ENCODE assay signal across 15 cellular contexts in genomic region chr1:145988773-145989172, GRCh38. TPM values are rescaled to one million over a fixed set of nuclear protein-coding genes. Genes with fewer than 3 reads are reported as not detected.
A peak's percentile ranks its signal among the peaks of the same experiment; 100 is the strongest.
DNase-seq lines count a peak whose midpoint lies in the region; ATAC-seq and TF ChIP-seq lines count a peak whose summit lies in the region.
"Had no signal": no experiment of that assay in that cellular context is flagged by ENCODE, and none has a peak within 500 bp of the region (broad histone marks: within the 10 kb centered on the region; RNA-seq: fewer than 3 reads in every experiment).

No MANE protein-coding gene starts in this region.

- DNase-seq in activated CD4-positive, alpha-beta memory T cell treated with anti-CD3 and anti-CD28 coated beads for 36 hours, result no peak
- DNase-seq in activated CD4-positive, alpha-beta memory T cell treated with anti-CD3 and anti-CD28 coated beads, Interleukin-2, amount 10 ng/mL, durations not matched to agents 7 days and 5 days, result no peak
- DNase-seq in T-helper 17 cell, result no peak
- no peak for DNase-seq in stimulated activated effector memory CD8-positive, alpha-beta T cell treated with anti-CD3 and anti-CD28 coated beads, Interleukin-12 subunit alpha, Interleukin-12 subunit beta, amount 100 ng/mL, for 72 hours (ENCODE audit: low spot score in 2 of 2)
- no peak for DNase-seq in NCI-H2227 (lab: John Stamatoyannopoulos, UW; ENCODE audit: unreplicated experiment)
- no peak for DNase-seq in GM20000 (ENCODE audit: low spot score)
- DNase-seq: effector CD8-positive, alpha-beta T cell; EL; glutamatergic neuron; PC-3; stimulated activated CD4-positive, alpha-beta T cell treated with anti-CD3 and anti-CD28 coated beads, Interleukin-4, amount 100 ng/mL, for 24 hours had no signal

- peaks cover 12 to 54% (median 23%) of the 10 kb centered on the region in 3 donors for H3K4me1 ChIP-seq in gastroesophageal sphincter

- 60 to 77% methylated on average over 3 to 5 of the region's 5 CpGs for WGBS in gastroesophageal sphincter (ENCODE audit: low coverage in 1 of 2), 2 donors

- H3K27ac ChIP-seq in gastroesophageal sphincter, result peak overlapping the region in 3 of 4 donors; percentile 71 to 95 (median 93)
- H3K27ac ChIP-seq: VCaP had no signal

- no peak for TF ChIP-seq POLR2A in gastroesophageal sphincter (IDR thresholded peaks at IDR 0.05)

- no peaks in the 10 kb centered on the region for H3K27me3 ChIP-seq in gastroesophageal sphincter

- intact Hi-C loops in activated CD4-positive, alpha-beta memory T cell treated with anti-CD3 and anti-CD28 coated beads for 36 hours (cut with micrococcal nuclease), result no loop called here

- CTCF ChIA-PET in activated CD4-positive, alpha-beta memory T cell treated with anti-CD3 and anti-CD28 coated beads for 36 hours (lab: Charles Lee), result interaction anchor here (1.2 to 2.5 kb wide), 6 partner anchors 9 to 142 kb away, joined by 3 to 17 read pairs (median 8); no protein-coding TSS in a partner anchor
- CTCF ChIA-PET in activated CD4-positive, alpha-beta memory T cell treated with anti-CD3 and anti-CD28 coated beads, Interleukin-2, amount 10 ng/mL, durations not matched to agents 7 days and 5 days (lab: Charles Lee), result interaction anchor here (1.1 to 13.8 kb wide), 4 partner anchors 8 to 143 kb away, joined by 3 to 177 read pairs (median 4); partner anchors contain the start of genes NUDT17, RBM8A and TXNIP

- H3K9me3 Mint-ChIP-seq in activated CD4-positive, alpha-beta memory T cell treated with anti-CD3 and anti-CD28 coated beads for 36 hours, result no peaks in the 10 kb centered on the region
- H3K9me3 Mint-ChIP-seq in activated CD4-positive, alpha-beta memory T cell treated with anti-CD3 and anti-CD28 coated beads, Interleukin-2, amount 10 ng/mL, durations not matched to agents 7 days and 5 days, result no peaks in the 10 kb centered on the region
- peaks cover 3% of the 10 kb centered on the region for H3K9me3 Mint-ChIP-seq in stimulated activated effector memory CD8-positive, alpha-beta T cell treated with anti-CD3 and anti-CD28 coated beads, Interleukin-12 subunit alpha, Interleukin-12 subunit beta, amount 100 ng/mL, for 72 hours

- no peaks in the 10 kb centered on the region for H3K9me3 ChIP-seq in T-helper 17 cell (ENCODE audit: control insufficient read depth, low read length, poor library complexity, severe bottlenecking)
- H3K9me3 ChIP-seq in gastroesophageal sphincter, result no peaks in the 10 kb centered on the region
- H3K9me3 ChIP-seq: thoracic aorta had no signal

- H3K4me1 Mint-ChIP-seq in activated CD4-positive, alpha-beta memory T cell treated with anti-CD3 and anti-CD28 coated beads for 36 hours (ENCODE audit: low read depth), result peaks cover 66% of the 10 kb centered on the region
- H3K4me1 Mint-ChIP-seq in activated CD4-positive, alpha-beta memory T cell treated with anti-CD3 and anti-CD28 coated beads, Interleukin-2, amount 10 ng/mL, durations not matched to agents 7 days and 5 days, result peaks cover 57% of the 10 kb centered on the region
- H3K4me1 Mint-ChIP-seq in T-helper 17 cell, result peaks cover 60% of the 10 kb centered on the region
- H3K4me1 Mint-ChIP-seq in stimulated activated effector memory CD8-positive, alpha-beta T cell treated with anti-CD3 and anti-CD28 coated beads, Interleukin-12 subunit alpha, Interleukin-12 subunit beta, amount 100 ng/mL, for 72 hours, result peaks cover 62% of the 10 kb centered on the region

- POLR2A ChIA-PET in activated CD4-positive, alpha-beta memory T cell treated with anti-CD3 and anti-CD28 coated beads for 36 hours (lab: Charles Lee), result interaction anchor here (0.6 to 13.2 kb wide), 2 partner anchors 9 to 18 kb away, joined by 3 to 183 read pairs; no protein-coding TSS in a partner anchor
- POLR2A ChIA-PET in activated CD4-positive, alpha-beta memory T cell treated with anti-CD3 and anti-CD28 coated beads, Interleukin-2, amount 10 ng/mL, durations not matched to agents 7 days and 5 days (lab: Charles Lee), result interaction anchor here (1.2 to 15.0 kb wide), 6 partner anchors 5 to 63 kb away, joined by 3 to 582 read pairs (median 76); partner anchors contain the start of genes ANKRD34A, POLR3GL, RBM8A and TXNIP

- H3K36me3 ChIP-seq in gastroesophageal sphincter, result peaks cover 14 to 15% of the 10 kb centered on the region in 2 donors

- TF ChIP-seq EP300 in gastroesophageal sphincter (IDR thresholded peaks at IDR 0.05), result no peak

- H3K36me3 Mint-ChIP-seq in activated CD4-positive, alpha-beta memory T cell treated with anti-CD3 and anti-CD28 coated beads for 36 hours, result peaks cover 14% of the 10 kb centered on the region
- H3K36me3 Mint-ChIP-seq in activated CD4-positive, alpha-beta memory T cell treated with anti-CD3 and anti-CD28 coated beads, Interleukin-2, amount 10 ng/mL, durations not matched to agents 7 days and 5 days (ENCODE audit: low read depth), result peaks cover 23% of the 10 kb centered on the region
- peaks cover 7% of the 10 kb centered on the region for H3K36me3 Mint-ChIP-seq in T-helper 17 cell (ENCODE audit: low read depth)
- H3K36me3 Mint-ChIP-seq in stimulated activated effector memory CD8-positive, alpha-beta T cell treated with anti-CD3 and anti-CD28 coated beads, Interleukin-12 subunit alpha, Interleukin-12 subunit beta, amount 100 ng/mL, for 72 hours, result peaks cover 28% of the 10 kb centered on the region

- peak overlapping the region; percentile 50 for H3K27ac Mint-ChIP-seq in activated CD4-positive, alpha-beta memory T cell treated with anti-CD3 and anti-CD28 coated beads for 36 hours
- no peak overlapping the region for H3K27ac Mint-ChIP-seq in activated CD4-positive, alpha-beta memory T cell treated with anti-CD3 and anti-CD28 coated beads, Interleukin-2, amount 10 ng/mL, durations not matched to agents 7 days and 5 days
- peak overlapping the region; percentile 62 for H3K27ac Mint-ChIP-seq in T-helper 17 cell
- H3K27ac Mint-ChIP-seq in stimulated activated effector memory CD8-positive, alpha-beta T cell treated with anti-CD3 and anti-CD28 coated beads, Interleukin-12 subunit alpha, Interleukin-12 subunit beta, amount 100 ng/mL, for 72 hours, result peak overlapping the region; percentile 71

- no peaks in the 10 kb centered on the region for H3K27me3 Mint-ChIP-seq in activated CD4-positive, alpha-beta memory T cell treated with anti-CD3 and anti-CD28 coated beads for 36 hours
- H3K27me3 Mint-ChIP-seq in activated CD4-positive, alpha-beta memory T cell treated with anti-CD3 and anti-CD28 coated beads, Interleukin-2, amount 10 ng/mL, durations not matched to agents 7 days and 5 days, result no peaks in the 10 kb centered on the region
- H3K27me3 Mint-ChIP-seq in T-helper 17 cell, result no peaks in the 10 kb centered on the region

- ATAC-seq in T-helper 17 cell (peak; percentile 71), gastroesophageal sphincter (no peak), esophagus mucosa (no peak)
- ATAC-seq in stimulated activated effector memory CD8-positive, alpha-beta T cell treated with anti-CD3 and anti-CD28 coated beads, Interleukin-12 subunit alpha, Interleukin-12 subunit beta, amount 100 ng/mL, for 72 hours, result no peak
- ATAC-seq: PC-3 had no signal

- H3K4me3 ChIP-seq in gastroesophageal sphincter, result no peak overlapping the region
- H3K4me3 ChIP-seq: thoracic aorta had no signal

- TF ChIP-seq CTCF in gastroesophageal sphincter (IDR thresholded peaks at IDR 0.05) (no peak), GM20000 (IDR thresholded peaks at IDR 0.05; ENCODE audit: extremely low read depth, missing control alignments) (no peak)

- no peak overlapping the region for H3K4me3 Mint-ChIP-seq in activated CD4-positive, alpha-beta memory T cell treated with anti-CD3 and anti-CD28 coated beads for 36 hours
- H3K4me3 Mint-ChIP-seq in activated CD4-positive, alpha-beta memory T cell treated with anti-CD3 and anti-CD28 coated beads, Interleukin-2, amount 10 ng/mL, durations not matched to agents 7 days and 5 days, result no peak overlapping the region
- peak overlapping the region; percentile 15 for H3K4me3 Mint-ChIP-seq in T-helper 17 cell
- no peak overlapping the region for H3K4me3 Mint-ChIP-seq in stimulated activated effector memory CD8-positive, alpha-beta T cell treated with anti-CD3 and anti-CD28 coated beads, Interleukin-12 subunit alpha, Interleukin-12 subunit beta, amount 100 ng/mL, for 72 hours

RNA-seq across cellular contexts. Expression of gene TXNIP, which starts 7.6 kb away (rescaled TPM):
- total RNA-seq in activated CD4-positive, alpha-beta memory T cell treated with anti-CD3 and anti-CD28 coated beads for 36 hours, result 10 to 100 TPM; 82.6 to 88.8 TPM
- 100 to 1,000 TPM; 397 to 407 TPM for total RNA-seq in activated CD4-positive, alpha-beta memory T cell treated with anti-CD3 and anti-CD28 coated beads, Interleukin-2, amount 10 ng/mL, durations not matched to agents 7 days and 5 days
- total RNA-seq in T-helper 17 cell (100 to 1,000 TPM; 567 to 927 TPM), gastroesophageal sphincter (1,000 to 10,000 TPM; 2,024 to 3,704 (median 2,348) TPM), esophagus mucosa (77.7 TPM)

RNA-seq across cellular contexts. Expression of gene POLR3GL, which starts 24.3 kb away (rescaled TPM):
- total RNA-seq in activated CD4-positive, alpha-beta memory T cell treated with anti-CD3 and anti-CD28 coated beads for 36 hours, result 10 to 100 TPM; 27.3 to 30.9 TPM
- total RNA-seq in activated CD4-positive, alpha-beta memory T cell treated with anti-CD3 and anti-CD28 coated beads, Interleukin-2, amount 10 ng/mL, durations not matched to agents 7 days and 5 days, result 10 to 100 TPM; 32.4 to 33.7 TPM
- total RNA-seq in T-helper 17 cell, result 10 to 100 TPM; 22.2 to 24.1 TPM
- 10 to 100 TPM; 32.9 to 44.0 (median 37.6) TPM for total RNA-seq in gastroesophageal sphincter
- total RNA-seq in esophagus mucosa, result 6.1 TPM

RNA-seq across cellular contexts. Expression of gene ANKRD34A, which starts 24.4 kb away (rescaled TPM):
- total RNA-seq in activated CD4-positive, alpha-beta memory T cell treated with anti-CD3 and anti-CD28 coated beads for 36 hours, result 1 to 10 TPM; 4.6 to 4.7 TPM
- 1 to 10 TPM; 2.9 to 3.7 TPM for total RNA-seq in activated CD4-positive, alpha-beta memory T cell treated with anti-CD3 and anti-CD28 coated beads, Interleukin-2, amount 10 ng/mL, durations not matched to agents 7 days and 5 days
- total RNA-seq in T-helper 17 cell (1 to 10 TPM in 1 of 2 donors, under 1 TPM in 1; 0.70 to 1.7 TPM), gastroesophageal sphincter (1 to 10 TPM in 1 of 4 donors, under 1 TPM in 2, not detected in 1; 0.62 to 1.9 (median 0.67) TPM), esophagus mucosa (0.12 TPM)

RNA-seq across cellular contexts. Expression of gene LIX1L, which starts 31.0 kb away (rescaled TPM):
- total RNA-seq in activated CD4-positive, alpha-beta memory T cell treated with anti-CD3 and anti-CD28 coated beads for 36 hours, result 10 to 100 TPM; 46.6 to 47.8 TPM
- total RNA-seq in activated CD4-positive, alpha-beta memory T cell treated with anti-CD3 and anti-CD28 coated beads, Interleukin-2, amount 10 ng/mL, durations not matched to agents 7 days and 5 days, result 10 to 100 TPM; 50.3 to 51.0 TPM
- 10 to 100 TPM; 36.6 to 44.1 TPM for total RNA-seq in T-helper 17 cell
- 10 to 100 TPM; 37.8 to 53.5 (median 45.3) TPM for total RNA-seq in gastroesophageal sphincter
- 4.3 TPM for total RNA-seq in esophagus mucosa

RNA-seq across cellular contexts. Expression of gene HJV, which starts 32.8 kb away (rescaled TPM):
- not detected for total RNA-seq in activated CD4-positive, alpha-beta memory T cell treated with anti-CD3 and anti-CD28 coated beads for 36 hours
- not detected for total RNA-seq in activated CD4-positive, alpha-beta memory T cell treated with anti-CD3 and anti-CD28 coated beads, Interleukin-2, amount 10 ng/mL, durations not matched to agents 7 days and 5 days
- not detected for total RNA-seq in T-helper 17 cell
- under 1 TPM in 1 of 4 donors, not detected in 3; 0.77 TPM for total RNA-seq in gastroesophageal sphincter
- total RNA-seq in esophagus mucosa, result not detected
- total RNA-seq: PC-3, thoracic aorta had no signal
